ENCODE assay signal across 11 cellular contexts in the genomic region with DNA sequence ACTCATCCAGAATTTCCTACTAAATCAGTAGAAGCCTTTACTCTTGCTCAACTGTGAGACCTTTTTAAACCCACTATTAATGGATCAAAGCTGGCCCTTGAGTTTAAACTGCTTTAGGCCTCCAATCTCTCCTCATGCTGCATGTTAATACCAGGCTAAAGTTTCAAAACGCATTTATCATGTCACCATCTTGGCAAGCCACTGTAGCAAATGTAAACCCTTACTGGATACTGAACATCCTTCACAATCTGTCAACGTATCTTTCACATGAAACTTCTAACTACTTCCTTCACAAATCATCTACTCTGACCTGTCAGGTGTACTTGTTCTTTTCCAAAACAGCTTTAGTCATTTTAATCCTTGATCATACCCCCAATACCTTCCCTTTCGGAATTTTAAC. TPM values are rescaled to one million over a fixed set of nuclear protein-coding genes. Genes with fewer than 3 reads are reported as not detected.
DNase-seq lines count a peak whose midpoint lies in the region; FAIRE-seq and TF ChIP-seq lines count a peak whose summit lies in the region.
"Had no signal": no experiment of that assay in that cellular context is flagged by ENCODE, and none has a peak within 500 bp of the region (broad histone marks: within the 10 kb centered on the region; RNA-seq: fewer than 3 reads in every experiment).

No MANE protein-coding gene starts in this region.

- peak; percentile 26 for FAIRE-seq in GM18507 (lab: Jason Lieb, UNC)
- FAIRE-seq: bronchial epithelial cell had no signal

- H3K4me2 ChIP-seq in PC-9, result peak overlapping the region; percentile 95

- no peak overlapping the region for H3K27ac Mint-ChIP-seq in endothelial cell (ENCODE audit: unreplicated experiment)
- H3K27ac Mint-ChIP-seq: memory B cell had no signal

- peaks cover 63% of the 10 kb centered on the region for H3K79me2 ChIP-seq in PC-9 (ENCODE audit: low read depth)

- no peaks in the 10 kb centered on the region for H3K9me3 ChIP-seq in BE2C
- no peaks in the 10 kb centered on the region for H3K9me3 ChIP-seq in PC-9 (ENCODE audit: insufficient read depth, low read depth)
- no peaks in the 10 kb centered on the region for H3K9me3 ChIP-seq in iPS-18a (ENCODE audit: control insufficient read depth, low read depth, low read length)

- no peaks in the 10 kb centered on the region for H3K9me2 ChIP-seq in PC-9 (ENCODE audit: insufficient read depth)

- H3K27ac ChIP-seq in PC-9 (no peak overlapping the region), iPS-18a (ENCODE audit: low read length) (no peak overlapping the region), brain microvascular endothelial cell (no peak overlapping the region), substantia nigra (ENCODE audit: low read depth, low read length, poor library complexity, severe bottlenecking) (no peak overlapping the region)

- H3K4me1 Mint-ChIP-seq in endothelial cell (ENCODE audit: unreplicated experiment), result peaks cover 48% of the 10 kb centered on the region

- H4K20me1 ChIP-seq in PC-9 (ENCODE audit: insufficient read depth), result peaks cover 41% of the 10 kb centered on the region

- H2AFZ ChIP-seq in PC-9, result no peak overlapping the region

- intact Hi-C loops in PC-9 (cut with micrococcal nuclease; ENCODE audit: unreplicated experiment), result no loop called here

- H3K27me3 Mint-ChIP-seq in endothelial cell (ENCODE audit: unreplicated experiment), result peaks cover 8% of the 10 kb centered on the region
- H3K27me3 Mint-ChIP-seq: memory B cell had no signal

- POLR2A ChIA-PET in PC-9 (lab: Charles Lee; ENCODE audit: unreplicated experiment), result no interaction called here

- H3K36me3 Mint-ChIP-seq in endothelial cell (ENCODE audit: low read depth, unreplicated experiment), result peaks cover 31% of the 10 kb centered on the region

- H3K9me3 Mint-ChIP-seq in endothelial cell (ENCODE audit: unreplicated experiment), result no peaks in the 10 kb centered on the region
- H3K9me3 Mint-ChIP-seq: memory B cell had no signal

- no peaks in the 10 kb centered on the region for H3K27me3 ChIP-seq in BE2C
- H3K27me3 ChIP-seq in PC-9 (ENCODE audit: insufficient read depth, low read depth), result no peaks in the 10 kb centered on the region
- no peaks in the 10 kb centered on the region for H3K27me3 ChIP-seq in iPS-18a (ENCODE audit: control insufficient read depth, insufficient read depth, low read length)
- no peaks in the 10 kb centered on the region for H3K27me3 ChIP-seq in brain microvascular endothelial cell (replicated peaks)

- BruUV-seq in PC-9 (replicated peaks; lab: Mats Ljungman, UMichigan), result no TSS peak

- no peak overlapping the region for H3K9ac ChIP-seq in iPS-18a (ENCODE audit: low read length)

- peaks cover 5% of the 10 kb centered on the region; the same call in 1 of the 2 replicates for H3F3A ChIP-seq in PC-9 (ENCODE audit: insufficient read depth, low read depth)

- no peak overlapping the region for H3K4me3 Mint-ChIP-seq in endothelial cell (ENCODE audit: unreplicated experiment)
- H3K4me3 Mint-ChIP-seq: memory B cell had no signal

- DNase-seq in BE2C (no peak), GM18507 (ENCODE audit: extremely low spot score, insufficient read length, low read depth) (no peak), PC-9 (no peak), brain microvascular endothelial cell (no peak), substantia nigra (lab: John Stamatoyannopoulos, UW) (no peak), endothelial cell (ENCODE audit: low spot score) (no peak), Ammon's horn (ENCODE audit: low spot score) (no peak)
- DNase-seq: right cardiac atrium had no signal

- H3K4me1 ChIP-seq in BE2C (peaks cover 3% of the 10 kb centered on the region; the same call in 1 of the 2 replicates), PC-9 (replicated peaks; ENCODE audit: insufficient read depth) (peaks cover 18% of the 10 kb centered on the region), iPS-18a (ENCODE audit: control insufficient read depth, low read depth, low read length) (peaks cover 19% of the 10 kb centered on the region)

- H3K4me3 ChIP-seq in BE2C (ENCODE audit: low read depth, low read length) (peak overlapping the region; percentile 99; the same call in 1 of the 2 replicates), PC-9 (no peak overlapping the region; the same call in 1 of the 2 replicates), iPS-18a (ENCODE audit: low read length) (peak overlapping the region; percentile 72), brain microvascular endothelial cell (ENCODE audit: low read depth, low read length) (no peak overlapping the region)

- in situ Hi-C loops in brain microvascular endothelial cell (cut with HindIII; ENCODE audit: low pct_ligation_motif_present, low sequenced_read_pairs), result no loop called here

- no peak for TF ChIP-seq CTCF in BE2C (IDR thresholded peaks at IDR 0.05; ENCODE audit: low read depth, low read length)
- no peak for TF ChIP-seq CTCF in PC-9 (conservative IDR thresholded peaks at IDR 0.05)
- TF ChIP-seq CTCF in brain microvascular endothelial cell (IDR thresholded peaks at IDR 0.05; ENCODE audit: low read depth, low read length, missing control alignments), result no peak
- TF ChIP-seq CTCF in endothelial cell (IDR thresholded peaks at IDR 0.05; ENCODE audit: unreplicated experiment), result no peak

- H3K36me3 ChIP-seq in BE2C (peaks cover 63% of the 10 kb centered on the region), PC-9 (ENCODE audit: low read depth) (0 out of 2 replicates have a peak, but pooled peaks cover 13% of the 10 kb centered on the region), iPS-18a (ENCODE audit: control insufficient read depth, low read depth, low read length) (peaks cover 52% of the 10 kb centered on the region), brain microvascular endothelial cell (replicated peaks) (peaks cover 9% of the 10 kb centered on the region)

- CTCF ChIA-PET in PC-9 (lab: Charles Lee), result no interaction called here

RNA-seq across cellular contexts. Expression of gene PAXBP1, which starts 3.0 kb away (rescaled TPM):
- polyA plus RNA-seq in BE2C (2012; ENCODE audit: insufficient read depth, insufficient read length, low read depth), result 25.4 TPM
- 25.6 and 29.8 TPM in 2 replicates for total RNA-seq in PC-9 (2021)
- 51.5 TPM for total RNA-seq in endothelial cell (ENCODE audit: unreplicated experiment)

RNA-seq across cellular contexts. Expression of gene SYNJ1, which starts 40.7 kb away (rescaled TPM):
- polyA plus RNA-seq in BE2C (2012; ENCODE audit: insufficient read depth, insufficient read length, low read depth), result 6.6 TPM
- total RNA-seq in PC-9 (2021) (3.3 and 4.8 TPM in 2 replicates), endothelial cell (ENCODE audit: unreplicated experiment) (23.0 TPM)

Comparison
In these comparisons a context has a peak if more than half of its experiments do, and no peak if none do; other contexts are left out.
1. H3K4me3 ChIP-seq: peak in BE2C (single experiment) and iPS-18a (single experiment); none in PC-9 (single experiment) and brain microvascular endothelial cell (single experiment).